In genomic region chr7:2758673-2759603, GRCh38 we compare ENCODE assay signal across 8 cellular contexts.
DNase-seq lines count a peak whose midpoint lies in the region; ATAC-seq, FAIRE-seq and TF ChIP-seq lines count a peak whose summit lies in the region.

No MANE protein-coding gene starts in this region.

- ATAC-seq in K562 (no peak; the same call in 1 of the 3 replicates), GM18861 (IDR thresholded peaks at IDR 0.05; ENCODE audit: unreplicated experiment) (no peak)

- no peaks in the 10 kb centered on the region for H3K9me3 ChIP-seq in HEK293 (ENCODE audit: control insufficient read depth, insufficient read depth, low read depth, low read length)
- H3K9me3 ChIP-seq in K562 (replicated peaks; ENCODE audit: control insufficient read depth, insufficient read depth, low read depth, low read length): no peaks in the 10 kb centered on the region
- no peaks in the 10 kb centered on the region for H3K9me3 ChIP-seq in muscle layer of duodenum (ENCODE audit: control insufficient read depth in 1 of 2, low read length in 2 of 2)
- H3K9me3 ChIP-seq in OCI-LY7 (ENCODE audit: low read length): no peaks in the 10 kb centered on the region

- H3K4me3 ChIP-seq in HEK293 (ENCODE audit: low read depth, low read length) (no peak overlapping the region), K562 (no peak overlapping the region), muscle layer of duodenum (ENCODE audit: low read depth in 1 of 2, low read length in 2 of 2) (peak overlapping the region in 1 of 2 donors; percentile 33), OCI-LY7 (ENCODE audit: low read depth, low read length, poor library complexity, severe bottlenecking) (no peak overlapping the region)

- intact Hi-C loops in K562 (cut with micrococcal nuclease) (loop anchor here (2.0 to 10.0 kb wide), 3 partner anchors 24 to 86 kb away; partner anchors contain the start of gene GNA12), OCI-LY7 (cut with micrococcal nuclease; ENCODE audit: unreplicated experiment) (no loop called here)

- CTCF ChIA-PET in HEK293 (lab: Yijun Ruan, JAX) (interaction anchor here (0.5 to 1.0 kb wide), 4 partner anchors 19 to 115 kb away, joined by 3 to 6 read pairs (median 4); no protein-coding TSS in a partner anchor), K562 (lab: Yijun Ruan, JAX; ENCODE audit: low intra/inter-chr PET ratio) (no interaction called here), OCI-LY7 (lab: Charles Lee; ENCODE audit: unreplicated experiment) (no interaction called here)

- H3K27ac ChIP-seq in HEK293 (ENCODE audit: extremely low read depth, low read depth, low read length) (peak overlapping the region; percentile 45), K562 (ENCODE audit: extremely low read depth, low read depth, low read length) (peak overlapping the region; percentile 95), muscle layer of duodenum (ENCODE audit: low read length) (peak overlapping the region; percentile 82), OCI-LY7 (ENCODE audit: low read depth, low read length, poor library complexity, severe bottlenecking) (no peak overlapping the region)

- H3K9me1 ChIP-seq in K562 (ENCODE audit: control insufficient read depth, insufficient read depth, low read length): no peaks in the 10 kb centered on the region

- POLR2A ChIA-PET in HEK293 (lab: Yijun Ruan, JAX) (interaction anchor here (0.9 kb wide), 1 partner anchor 63 kb away, joined by 3 read pairs; no protein-coding TSS in a partner anchor), K562 (lab: Yijun Ruan, JAX) (interaction anchor here (0.6 to 2.2 kb wide), 10 partner anchors 12 to 197 kb away, joined by 3 to 22 read pairs (median 4); no protein-coding TSS in a partner anchor), OCI-LY7 (lab: Charles Lee) (interaction anchor here (1.0 kb wide), 1 partner anchor 9 kb away, joined by 3 read pairs; no protein-coding TSS in a partner anchor)

- H4K20me1 ChIP-seq in K562 (replicated peaks; ENCODE audit: control insufficient read depth, insufficient read depth, low read length) (0 out of 2 replicates have a peak, but pooled peaks cover 3% of the 10 kb centered on the region), OCI-LY7 (ENCODE audit: insufficient read depth, low read length) (no peaks in the 10 kb centered on the region)

- H3K27me3 ChIP-seq in K562 (ENCODE audit: control insufficient read depth in 2 of 2, insufficient read depth in 2 of 2, low read length in 2 of 2) (no peaks in the 10 kb centered on the region), muscle layer of duodenum (ENCODE audit: low read depth, low read length) (no peaks in the 10 kb centered on the region)

- in situ Hi-C loops in ACHN (cut with HindIII; ENCODE audit: low pct_ligation_motif_present, low pct_unique_long_range_greater_than_20kb, low sequenced_read_pairs): no loop called here
- in situ Hi-C loops in K562 (cut with MboI): no loop called here

- 64% methylated on average over 18 of the region's 18 CpGs for WGBS in K562 (ENCODE audit: insufficient coverage, low coverage, missing lambda C conversion rate)

- BruUV-seq in K562 (replicated peaks; lab: Mats Ljungman, UMichigan) (no TSS peak), OCI-LY7 (replicated peaks; lab: Mats Ljungman, UMichigan) (no TSS peak)

- no peak for TF ChIP-seq CTCF in HEK293 (tag by site-specific recombination; IDR thresholded peaks at IDR 0.05)
- no peak for TF ChIP-seq CTCF in K562 (IDR thresholded peaks at IDR 0.05 in 2 of 3, conservative IDR thresholded peaks at IDR 0.05 in 1 of 3; ENCODE audit: insufficient read depth in 2 of 3, low read depth in 1 of 3, low read length in 3 of 3)
- no peak for TF ChIP-seq CTCF in OCI-LY7 (conservative IDR thresholded peaks at IDR 0.05; ENCODE audit: low read length)

- H2AFZ ChIP-seq in K562 (ENCODE audit: low read depth, low read length) (peak overlapping the region; percentile 86), OCI-LY7 (ENCODE audit: low read length) (no peak overlapping the region)

- TF ChIP-seq RAD21 in K562 (CRISPR knock-in tag; conservative IDR thresholded peaks at IDR 0.05 in 1 of 2, IDR thresholded peaks at IDR 0.05 in 1 of 2): no peak; a peak in 1 of 4 replicates

- H3K4me1 ChIP-seq in HEK293 (ENCODE audit: control insufficient read depth, insufficient read depth, low read length) (peaks cover 6% of the 10 kb centered on the region), K562 (replicated peaks in 1 of 2; ENCODE audit: control insufficient read depth in 2 of 2, insufficient read depth in 2 of 2, low read length in 2 of 2) (peaks cover 32 to 61% of the 10 kb centered on the region in 2 experiments), muscle layer of duodenum (ENCODE audit: control insufficient read depth in 1 of 2, insufficient read depth in 2 of 2, low read length in 2 of 2) (peaks cover 26 to 57% of the 10 kb centered on the region in 2 donors), OCI-LY7 (ENCODE audit: insufficient read depth, low read length, poor library complexity, severe bottlenecking) (no peaks in the 10 kb centered on the region)

- TF ChIP-seq EP300 in K562 (IDR thresholded peaks at IDR 0.05; ENCODE audit: low read length): no peak

- peak overlapping the region; percentile 41 to 74 for H3K9ac ChIP-seq in K562 (ENCODE audit: insufficient read depth in 1 of 2, low read depth in 2 of 2, low read length in 2 of 2)

- DNase-seq in ACHN (peak; percentile 41), K562 (ENCODE audit: extremely low read depth in 1 of 4, low spot score in 3 of 4) (no peak), pons (ENCODE audit: low spot score) (no peak), OCI-LY7 (ENCODE audit: low spot score) (no peak), HPDE6-E6E7 (ENCODE audit: extremely low spot score) (no peak)

- H3K79me2 ChIP-seq in K562 (ENCODE audit: control insufficient read depth, insufficient read depth, low read length) (peaks cover 19% of the 10 kb centered on the region; the same call in 2 of the 3 replicates), OCI-LY7 (ENCODE audit: insufficient read depth, low read depth, low read length) (no peaks in the 10 kb centered on the region)

- no peaks in the 10 kb centered on the region for H3K36me3 ChIP-seq in HEK293 (ENCODE audit: control insufficient read depth in 2 of 2, insufficient read depth in 1 of 2, low read length in 2 of 2)
- peaks cover 6% of the 10 kb centered on the region; the same call in 1 of the 3 replicates for H3K36me3 ChIP-seq in K562 (ENCODE audit: control insufficient read depth, insufficient read depth, low read length)
- no peaks in the 10 kb centered on the region for H3K36me3 ChIP-seq in muscle layer of duodenum (ENCODE audit: control insufficient read depth in 1 of 2, insufficient read depth in 2 of 2, low read length in 2 of 2)
- H3K36me3 ChIP-seq in OCI-LY7 (ENCODE audit: insufficient read depth, low read length): no peaks in the 10 kb centered on the region

- FAIRE-seq in K562 (lab: Jason Lieb, UNC): peak; percentile 35

- H3K9me2 ChIP-seq in OCI-LY7 (ENCODE audit: insufficient read depth, low read length): no peaks in the 10 kb centered on the region

- TF ChIP-seq POLR2A in K562 (conservative IDR thresholded peaks at IDR 0.05): no peak

- peak overlapping the region; percentile 66 for H3K4me2 ChIP-seq in K562 (ENCODE audit: insufficient read depth, low read length)
- no peak overlapping the region for H3K4me2 ChIP-seq in OCI-LY7 (ENCODE audit: low read length)

TF ChIP-seq in HEK293, 187 proteins besides CTCF, POLR2A, EP300 and RAD21 (continues in another document):
- TF ChIP-seq ZNF239 (tag by site-specific recombination; IDR thresholded peaks at IDR 0.05) (no peak), WT1 (tag by site-specific recombination; IDR thresholded peaks at IDR 0.05) (no peak), ZNF114 (tag by site-specific recombination; IDR thresholded peaks at IDR 0.05) (no peak), ZNF211 (tag by site-specific recombination; IDR thresholded peaks at IDR 0.05; ENCODE audit: low read depth) (no peak), ZNF416 (tag by site-specific recombination; IDR thresholded peaks at IDR 0.05) (no peak)

TF ChIP-seq in K562, 482 proteins besides CTCF, POLR2A, EP300 and RAD21 (continues in another document):
- TF ChIP-seq ZZZ3 (IDR thresholded peaks at IDR 0.05) (no peak), RBFOX2 (IDR thresholded peaks at IDR 0.05; ENCODE audit: low read depth, low read length) (0 out of 2 replicates have a peak, but pooled peaks have one; percentile 25), ZC3H11A (IDR thresholded peaks at IDR 0.05; ENCODE audit: low read depth, low read length) (peak; percentile 92), FOXP1 (CRISPR knock-in tag; IDR thresholded peaks at IDR 0.05) (0 out of 2 replicates have a peak, but pooled peaks have one; percentile 46), RBM25 (IDR thresholded peaks at IDR 0.05; ENCODE audit: low read depth, low read length, severe bottlenecking) (peak; percentile 1), GABPB1 (CRISPR knock-in tag; IDR thresholded peaks at IDR 0.05) (peak; percentile 12)
- TF ChIP-seq, protein P1, sequence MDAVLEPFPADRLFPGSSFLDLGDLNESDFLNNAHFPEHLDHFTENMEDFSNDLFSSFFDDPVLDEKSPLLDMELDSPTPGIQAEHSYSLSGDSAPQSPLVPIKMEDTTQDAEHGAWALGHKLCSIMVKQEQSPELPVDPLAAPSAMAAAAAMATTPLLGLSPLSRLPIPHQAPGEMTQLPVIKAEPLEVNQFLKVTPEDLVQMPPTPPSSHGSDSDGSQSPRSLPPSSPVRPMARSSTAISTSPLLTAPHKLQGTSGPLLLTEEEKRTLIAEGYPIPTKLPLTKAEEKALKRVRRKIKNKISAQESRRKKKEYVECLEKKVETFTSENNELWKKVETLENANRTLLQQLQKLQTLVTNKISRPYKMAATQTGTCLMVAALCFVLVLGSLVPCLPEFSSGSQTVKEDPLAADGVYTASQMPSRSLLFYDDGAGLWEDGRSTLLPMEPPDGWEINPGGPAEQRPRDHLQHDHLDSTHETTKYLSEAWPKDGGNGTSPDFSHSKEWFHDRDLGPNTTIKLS (IDR thresholded peaks at IDR 0.05; ENCODE audit: borderline replicate concordance, low read depth): peak; percentile 61; the same call in 1 of the 2 replicates
